In the genomic region with DNA sequence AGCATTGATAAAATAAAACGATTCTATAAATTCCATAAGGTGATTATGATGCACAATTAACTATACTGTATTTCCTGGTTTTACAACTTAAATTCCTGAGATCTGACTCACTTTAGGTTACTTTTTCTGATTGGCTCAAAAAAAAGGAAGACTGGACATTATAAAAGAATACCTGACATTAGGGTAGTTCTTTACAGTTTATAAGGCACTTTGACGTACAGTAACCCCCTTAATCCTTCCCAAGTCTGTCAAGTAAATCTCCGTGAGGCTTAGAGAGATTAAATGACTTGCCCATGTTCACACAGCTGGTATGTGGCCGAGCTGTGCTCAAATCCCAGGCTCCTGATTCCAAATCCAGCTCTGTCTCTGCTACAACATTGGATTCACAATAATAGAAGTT, we compare ENCODE assay signal across 8 cellular contexts. TPM values are rescaled to one million over a fixed set of nuclear protein-coding genes. Genes with fewer than 3 reads are reported as not detected.
DNase-seq lines count a peak whose midpoint lies in the region; ATAC-seq and TF ChIP-seq lines count a peak whose summit lies in the region.

No MANE protein-coding gene starts in this region.

- H3K4me3 ChIP-seq in HCT116 (replicated peaks in 1 of 2; ENCODE audit: low read depth in 1 of 2, low read length in 2 of 2): peak overlapping the region; percentile 52 to 95
- peak overlapping the region; percentile 97; the same call in 1 of the 2 replicates for H3K4me3 ChIP-seq in SK-N-MC
- H3K4me3 ChIP-seq in foreskin fibroblast (ENCODE audit: low read depth in 1 of 2, low read length in 2 of 2): peak overlapping the region; percentile 58 to 98
- H3K4me3 ChIP-seq in skeletal muscle tissue (ENCODE audit: low read length in 3 of 3): peak overlapping the region in 2 of 3 donors; percentile 86 to 90

- peak overlapping the region; percentile 100 for H3K27ac ChIP-seq in HCT116 (ENCODE audit: low read depth, low read length)
- H3K27ac ChIP-seq in SK-N-MC: no peak overlapping the region
- H3K27ac ChIP-seq in skeletal muscle tissue (ENCODE audit: low read depth, low read length): peak overlapping the region; percentile 83

- DNase-seq in HCT116 (ENCODE audit: low read depth, low spot score): peak; percentile 4
- no peak for DNase-seq in SK-N-MC (ENCODE audit: low read depth, low spot score)
- peak in 1 of 2 donors; percentile 25 for DNase-seq in foreskin fibroblast
- no peak for DNase-seq in NCI-H2171 treated with DMSO at 0.1 percent for 48 hours (lab: John Stamatoyannopoulos, UW)
- DNase-seq in DMS79 (lab: John Stamatoyannopoulos, UW): no peak
- DNase-seq in Right ventricle myocardium superior: no peak
- no peak for DNase-seq in effector CD4-positive, alpha-beta T cell

- intact Hi-C loops in HCT116 (cut with micrococcal nuclease) (loop anchor here (5.0 kb wide), 1 partner anchor 162 kb away; a partner anchor contains a TSS), Right ventricle myocardium superior (cut with DNase I) (no loop called here)

- TF ChIP-seq RAD21 in HCT116 (IDR thresholded peaks at IDR 0.05; ENCODE audit: low read depth): no peak

- H3K9me3 ChIP-seq in HCT116 (ENCODE audit: control insufficient read depth in 1 of 2, insufficient read depth in 1 of 2, low read depth in 1 of 2, low read length in 2 of 2): no peaks in the 10 kb centered on the region
- no peaks in the 10 kb centered on the region for H3K9me3 ChIP-seq in SK-N-MC (ENCODE audit: low read depth, low read length)
- no peaks in the 10 kb centered on the region for H3K9me3 ChIP-seq in skeletal muscle tissue (ENCODE audit: control insufficient read depth in 3 of 3, low read length in 3 of 3)

- H3K79me2 ChIP-seq in HCT116 (ENCODE audit: insufficient read depth, low read length): peaks cover 38% of the 10 kb centered on the region

- no TSS peak for BruUV-seq in HCT116 (replicated peaks; lab: Mats Ljungman, UMichigan)

- H3K4me1 ChIP-seq in HCT116 (ENCODE audit: control insufficient read depth in 1 of 2, insufficient read depth in 2 of 2, low read length in 2 of 2): peaks cover 12 to 21% of the 10 kb centered on the region in 2 experiments; a peak in 3 of 4 replicates
- peaks cover 11 to 25% (median 17%) of the 10 kb centered on the region in 3 donors for H3K4me1 ChIP-seq in skeletal muscle tissue (ENCODE audit: control insufficient read depth in 3 of 3, insufficient read depth in 3 of 3, low read length in 3 of 3)

- RAD21 ChIA-PET in HCT116 (lab: Charles Lee; ENCODE audit: low non-redundant PET in 1 of 2, low total read pairs in 2 of 2, uncharacterized antibody in 2 of 2, unreplicated experiment in 2 of 2): no interaction called here

- H2AFZ ChIP-seq in HCT116 (ENCODE audit: low read depth, low read length, poor library complexity, severe bottlenecking): peak overlapping the region; percentile 100

- no peaks in the 10 kb centered on the region for H3K27me3 ChIP-seq in HCT116 (ENCODE audit: insufficient read depth, low read length)
- no peaks in the 10 kb centered on the region for H3K27me3 ChIP-seq in skeletal muscle tissue (ENCODE audit: control insufficient read depth in 3 of 3, insufficient read depth in 3 of 3, low read length in 3 of 3)

- H3K4me2 ChIP-seq in HCT116 (ENCODE audit: low read length): peak overlapping the region; percentile 93

- TF ChIP-seq CTCF in HCT116 (IDR thresholded peaks at IDR 0.05 in 2 of 3, conservative IDR thresholded peaks at IDR 0.05 in 1 of 3; ENCODE audit: borderline replicate concordance in 1 of 3, insufficient read depth in 1 of 3, low read depth in 2 of 3, low read length in 2 of 3) (no peak), foreskin fibroblast (IDR thresholded peaks at IDR 0.05; ENCODE audit: low read depth, low read length) (no peak)

- POLR2A ChIA-PET in HCT116 (lab: Charles Lee): interaction anchor here (1.3 kb wide), 1 partner anchor 164 kb away, joined by 3 read pairs; a partner anchor contains a TSS

- H3K9me2 ChIP-seq in HCT116 (ENCODE audit: insufficient read depth): no peaks in the 10 kb centered on the region

- peak overlapping the region; percentile 95 for H3K9ac ChIP-seq in HCT116 (ENCODE audit: low read length)
- H3K9ac ChIP-seq in SK-N-MC (ENCODE audit: insufficient read length): no peak overlapping the region
- peak overlapping the region; percentile 95 to 99 (median 95) for H3K9ac ChIP-seq in skeletal muscle tissue (ENCODE audit: low read depth in 1 of 3, low read length in 3 of 3)

- ATAC-seq in HCT116 (no peak), Right ventricle myocardium superior (ENCODE audit: poor library complexity) (no peak)

- TF ChIP-seq POLR2A in HCT116 (IDR thresholded peaks at IDR 0.05; ENCODE audit: borderline replicate concordance, extremely low read depth, insufficient read depth, insufficient read length): no peak

- H3K36me3 ChIP-seq in HCT116 (ENCODE audit: control insufficient read depth in 1 of 2, insufficient read depth in 2 of 2, low read length in 2 of 2) (peaks cover 0 to 5% of the 10 kb centered on the region in 2 experiments; a peak in 1 of 4 replicates), SK-N-MC (ENCODE audit: insufficient read depth, low read length) (peaks cover 6% of the 10 kb centered on the region), skeletal muscle tissue (ENCODE audit: control insufficient read depth in 3 of 3, insufficient read depth in 3 of 3, low read length in 3 of 3) (no peaks in the 10 kb centered on the region)

- H4K20me1 ChIP-seq in HCT116 (ENCODE audit: insufficient read depth): no peaks in the 10 kb centered on the region

- CTCF ChIA-PET in HCT116 (lab: Charles Lee): no interaction called here

TF ChIP-seq in HCT116, 20 proteins besides CTCF, POLR2A, EP300 and RAD21:
- no peak for TF ChIP-seq ZFX (IDR thresholded peaks at IDR 0.05)
- TF ChIP-seq, protein P1, sequence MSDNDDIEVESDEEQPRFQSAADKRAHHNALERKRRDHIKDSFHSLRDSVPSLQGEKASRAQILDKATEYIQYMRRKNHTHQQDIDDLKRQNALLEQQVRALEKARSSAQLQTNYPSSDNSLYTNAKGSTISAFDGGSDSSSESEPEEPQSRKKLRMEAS (IDR thresholded peaks at IDR 0.05): no peak
- no peak for TF ChIP-seq POLR2AphosphoS5 (IDR thresholded peaks at IDR 0.05; ENCODE audit: low read depth, low read length)
- peak; percentile 42; the same call in 1 of the 2 replicates for TF ChIP-seq FOSL1 (IDR thresholded peaks at IDR 0.05; ENCODE audit: low read depth)
- no peak for TF ChIP-seq ELF1 (IDR thresholded peaks at IDR 0.05; ENCODE audit: borderline replicate concordance, low read depth)

RNA-seq across cellular contexts. Expression of a gene that starts 1.0 kb away (rescaled TPM):
- 88.7 TPM for total RNA-seq in HCT116 (2021; ENCODE audit: unreplicated experiment)
- 75.8 and 94.9 TPM in 2 replicates for polyA plus RNA-seq in HCT116 (2012)
- total RNA-seq in skeletal muscle tissue: 63.7 TPM
- total RNA-seq in Right ventricle myocardium superior: 45.0 TPM

RNA-seq across cellular contexts. Expression of a gene that starts 52.9 kb away (rescaled TPM):
- total RNA-seq in HCT116 (2021; ENCODE audit: unreplicated experiment) (31.5 TPM), skeletal muscle tissue (17.7 TPM), Right ventricle myocardium superior (18.3 TPM)
- 16.5 and 19.1 TPM in 2 replicates for polyA plus RNA-seq in HCT116 (2012)
